ENCODE assay signal across 30 cellular contexts in the genomic region with DNA sequence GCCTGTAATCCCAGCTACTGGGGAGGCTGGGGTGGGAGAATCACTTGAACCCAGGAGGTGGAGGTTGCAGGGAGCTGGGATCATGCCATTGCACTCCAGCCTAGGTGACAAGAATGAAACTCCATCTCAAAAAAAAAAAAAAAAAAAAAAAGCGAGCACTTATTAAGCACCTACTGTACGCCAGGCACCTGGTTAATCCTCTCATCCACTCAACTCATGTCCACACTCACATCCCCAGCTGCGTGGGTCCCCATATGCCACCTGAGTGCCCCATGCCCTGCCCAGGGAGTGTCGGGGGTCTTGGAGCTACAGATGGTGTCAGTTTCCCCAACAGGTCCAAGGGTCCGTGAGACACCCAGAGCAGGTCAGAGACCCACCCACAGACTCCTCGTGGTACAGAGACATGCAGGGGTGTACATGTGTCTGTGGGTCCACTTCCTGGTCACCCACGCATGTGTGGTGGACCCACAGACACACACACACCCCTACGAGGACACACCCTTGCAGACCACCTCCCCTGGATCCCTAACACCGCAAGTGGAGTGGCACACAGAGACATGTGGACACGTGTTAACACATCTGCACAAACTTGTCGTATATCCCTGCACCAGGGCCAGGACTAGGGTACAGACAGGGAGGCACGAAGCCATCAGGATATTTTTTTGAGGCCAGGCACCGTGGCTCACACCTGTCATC. TPM values are rescaled to one million over a fixed set of nuclear protein-coding genes. Genes with fewer than 3 reads are reported as not detected.
"Had no signal": no experiment of that assay in that cellular context is flagged by ENCODE, and none has a peak within 500 bp of the region (broad histone marks: within the 10 kb centered on the region; RNA-seq: fewer than 3 reads in every experiment).

No MANE protein-coding gene starts in this region.

- H3K9me3 Mint-ChIP-seq: naive B cell; nephron; neural progenitor cell; stimulated activated naive B cell treated with anti-CD40 and anti-IgM and Interleukin-4, amounts not matched to agents 10 μg/mL and 1 μg/mL and 100 μg/mL, for 72 hours; stimulated activated naive CD8-positive, alpha-beta T cell treated with anti-CD3 and anti-CD28 coated beads, Interleukin-15, Interleukin-2, amounts not matched to agents 100 ng/mL and 50 ng/mL, for 24 hours had no signal

- H3K9ac ChIP-seq: neural progenitor cell had no signal

- ATAC-seq: gastrocnemius medialis; heart left ventricle; left lung; lower lobe of right lung; psoas muscle; right cardiac atrium; stimulated activated naive B cell treated with anti-CD40 and anti-IgM and Interleukin-4, amounts not matched to agents 10 μg/mL and 1 μg/mL and 100 μg/mL, for 72 hours had no signal

- H3K9me3 ChIP-seq: gastrocnemius medialis, heart left ventricle, left lung, lower lobe of right lung, ovary, psoas muscle, thoracic aorta had no signal

- H3K4me1 ChIP-seq: gastrocnemius medialis, heart left ventricle, left lung, lower lobe of right lung, neural progenitor cell, psoas muscle, tibial nerve had no signal

- H3K4me2 ChIP-seq: hepatocyte, neural progenitor cell had no signal

- H3K4me1 Mint-ChIP-seq: naive B cell; nephron; neural progenitor cell; stimulated activated naive B cell treated with anti-CD40 and anti-IgM and Interleukin-4, amounts not matched to agents 10 μg/mL and 1 μg/mL and 100 μg/mL, for 72 hours had no signal

- H3K4me3 ChIP-seq: dorsolateral prefrontal cortex, gastrocnemius medialis, heart left ventricle, hepatocyte, left lung, lower lobe of right lung, neural progenitor cell, ovary, psoas muscle, skin epidermis, thoracic aorta, tibial nerve had no signal

- H3K79me2 ChIP-seq: hepatocyte had no signal

- H3K27me3 Mint-ChIP-seq: stimulated activated naive B cell treated with anti-CD40 and anti-IgM and Interleukin-4, amounts not matched to agents 10 μg/mL and 1 μg/mL and 100 μg/mL, for 72 hours; stimulated activated naive CD8-positive, alpha-beta T cell treated with anti-CD3 and anti-CD28 coated beads, Interleukin-15, Interleukin-2, amounts not matched to agents 100 ng/mL and 50 ng/mL, for 24 hours had no signal

- H3K27ac Mint-ChIP-seq: naive B cell; nephron; neural progenitor cell; stimulated activated naive B cell treated with anti-CD40 and anti-IgM and Interleukin-4, amounts not matched to agents 10 μg/mL and 1 μg/mL and 100 μg/mL, for 72 hours; stimulated activated naive CD8-positive, alpha-beta T cell treated with anti-CD3 and anti-CD28 coated beads, Interleukin-15, Interleukin-2, amounts not matched to agents 100 ng/mL and 50 ng/mL, for 24 hours had no signal

- H3K4me3 Mint-ChIP-seq: naive B cell; nephron; neural progenitor cell; stimulated activated naive B cell treated with anti-CD40 and anti-IgM and Interleukin-4, amounts not matched to agents 10 μg/mL and 1 μg/mL and 100 μg/mL, for 72 hours; stimulated activated naive CD8-positive, alpha-beta T cell treated with anti-CD3 and anti-CD28 coated beads, Interleukin-15, Interleukin-2, amounts not matched to agents 100 ng/mL and 50 ng/mL, for 24 hours had no signal

- FAIRE-seq: colon, kidney had no signal

- H3K27me3 ChIP-seq: hepatocyte, neural progenitor cell, ovary had no signal

- H3K27ac ChIP-seq: dorsolateral prefrontal cortex, gastrocnemius medialis, heart left ventricle, hepatocyte, left lung, lower lobe of right lung, neural progenitor cell, ovary, psoas muscle, skin epidermis, thoracic aorta, tibial nerve had no signal

- H3K36me3 Mint-ChIP-seq: naive B cell, neural progenitor cell had no signal

- H3K36me3 ChIP-seq: gastrocnemius medialis, heart left ventricle, left lung, lower lobe of right lung, neural progenitor cell, ovary, thoracic aorta, tibial nerve had no signal

- H2AFZ ChIP-seq: hepatocyte, neural progenitor cell had no signal

- DNase-seq: central memory CD4-positive, alpha-beta T cell; dorsolateral prefrontal cortex; effector CD4-positive, alpha-beta T cell; foreskin fibroblast; gastrocnemius medialis; heart left ventricle; kidney; left lung; lower lobe of right lung; naive B cell; nucleus accumbens; ovary; posterior cingulate gyrus; psoas muscle; right cardiac atrium; stimulated activated CD4-positive, alpha-beta T cell treated with anti-CD3 and anti-CD28 coated beads, Interleukin-15, amount 100 ng/mL, for 24 hours; stimulated activated CD4-positive, alpha-beta T cell treated with anti-CD3 and anti-CD28 coated beads, Interleukin-2, amount 100 ng/mL, for 48 hours; stimulated activated naive B cell treated with anti-CD40 and anti-IgM and Interleukin-4, amounts not matched to agents 10 μg/mL and 1 μg/mL and 100 μg/mL, for 72 hours had no signal

RNA-seq across cellular contexts. Expression of gene INSL3, which starts 3.5 kb away (rescaled TPM):
- total RNA-seq: cerebellum, gastrocnemius medialis, glomerular endothelial cell, hepatocyte, kidney, lower lobe of right lung, psoas muscle, renal cortical epithelial cell, right cardiac atrium, thoracic aorta, tibial nerve, ureter had no signal
- polyA plus RNA-seq: heart left ventricle, psoas muscle, right cardiac atrium had no signal

RNA-seq across cellular contexts. Expression of gene B3GNT3, which starts 22.9 kb away (rescaled TPM):
- total RNA-seq: cerebellum, glomerular endothelial cell, heart left ventricle, right cardiac atrium had no signal
- polyA plus RNA-seq: heart left ventricle, right cardiac atrium had no signal

RNA-seq across cellular contexts. Expression of gene SLC5A5, which starts 53.9 kb away (rescaled TPM):
- total RNA-seq: gastrocnemius medialis, glomerular endothelial cell, heart left ventricle, psoas muscle, renal cortical epithelial cell, right cardiac atrium, thoracic aorta, tibial nerve had no signal
- polyA plus RNA-seq: heart left ventricle, hepatocyte, ovary, psoas muscle, right cardiac atrium had no signal
